ENCODE assay signal across 8 cellular contexts in genomic region chr1:145008388-145008787, GRCh38.
DNase-seq lines count a peak whose midpoint lies in the region; ATAC-seq and TF ChIP-seq lines count a peak whose summit lies in the region.
"Not testable (repeated sequence)": the region's sequence is repeated elsewhere in the genome, so short reads cannot be mapped to it uniquely, and the experiment has no call there.

No MANE protein-coding gene starts in this region.

- H3K27me3 Mint-ChIP-seq in CD14-positive monocyte (ENCODE audit: low read depth in 3 of 3); natural killer cell (ENCODE audit: low read depth in 2 of 2): not testable (repeated sequence)

- not testable (repeated sequence) for H2AFZ ChIP-seq in KMS-11 (ENCODE audit: low read depth)

- H3K4me3 Mint-ChIP-seq in CD14-positive monocyte, natural killer cell: not testable (repeated sequence)

- intact Hi-C loops in CD14-positive monocyte (cut with micrococcal nuclease); Right ventricle myocardium inferior (cut with DNase I); natural killer cell (cut with micrococcal nuclease): not testable (repeated sequence)

- ATAC-seq in GM19025 (IDR thresholded peaks at IDR 0.05; ENCODE audit: low read depth, unreplicated experiment) (peak; percentile 52), GM21390 (IDR thresholded peaks at IDR 0.05; ENCODE audit: unreplicated experiment) (peak; percentile 64), HG02759 (IDR thresholded peaks at IDR 0.05; ENCODE audit: unreplicated experiment) (peak; percentile 64), HG03097 (IDR thresholded peaks at IDR 0.05; ENCODE audit: low FRiP score, unreplicated experiment) (peak; percentile 73), Right ventricle myocardium inferior (peak; percentile 78), natural killer cell (peak in 2 of 3 donors; percentile 37 to 48)

- H3K4me1 ChIP-seq in KMS-11 (ENCODE audit: low read depth, poor library complexity, severe bottlenecking): peaks cover 19% of the 10 kb centered on the region

- not testable (repeated sequence) for H3K4me3 ChIP-seq in KMS-11 (IDR thresholded peaks at IDR 0.05; ENCODE audit: insufficient read depth, low read depth, low read length)

- H3K27ac Mint-ChIP-seq in CD14-positive monocyte: peak overlapping the region in 6 of 7 donors; percentile 51 to 90 (median 86)
- not testable (repeated sequence) for H3K27ac Mint-ChIP-seq in natural killer cell

- H3K27me3 ChIP-seq in KMS-11 (ENCODE audit: insufficient read depth, low read depth): not testable (repeated sequence)

- not testable (repeated sequence) for H3K9me3 Mint-ChIP-seq in CD14-positive monocyte, natural killer cell

- TF ChIP-seq CTCF in CD14-positive monocyte (IDR thresholded peaks at IDR 0.05); KMS-11 (conservative IDR thresholded peaks at IDR 0.05; ENCODE audit: low read depth, low read length); natural killer cell (IDR thresholded peaks at IDR 0.05): not testable (repeated sequence)

- not testable (repeated sequence) for H3K79me2 ChIP-seq in KMS-11 (ENCODE audit: insufficient read depth, low read depth)

- H3K4me1 Mint-ChIP-seq in CD14-positive monocyte, natural killer cell: not testable (repeated sequence)

- H3K4me2 ChIP-seq in KMS-11: 0 out of 2 replicates have a peak overlapping the region, but pooled peaks have one; percentile 73

- DNase-seq in CD14-positive monocyte (ENCODE audit: low spot score); Right ventricle myocardium inferior (ENCODE audit: missing footprints); natural killer cell: not testable (repeated sequence)

- H3K36me3 Mint-ChIP-seq in CD14-positive monocyte, natural killer cell: not testable (repeated sequence)

- H4K20me1 ChIP-seq in KMS-11 (ENCODE audit: insufficient read depth): not testable (repeated sequence)

- H3K9ac ChIP-seq in KMS-11: not testable (repeated sequence)

- H3K36me3 ChIP-seq in KMS-11 (ENCODE audit: insufficient read depth): not testable (repeated sequence)

- peak overlapping the region; percentile 53; the same call in 1 of the 2 replicates for H3K27ac ChIP-seq in KMS-11
